Comparison of ENCODE assay signal across 1 cellular context in the genomic region with DNA sequence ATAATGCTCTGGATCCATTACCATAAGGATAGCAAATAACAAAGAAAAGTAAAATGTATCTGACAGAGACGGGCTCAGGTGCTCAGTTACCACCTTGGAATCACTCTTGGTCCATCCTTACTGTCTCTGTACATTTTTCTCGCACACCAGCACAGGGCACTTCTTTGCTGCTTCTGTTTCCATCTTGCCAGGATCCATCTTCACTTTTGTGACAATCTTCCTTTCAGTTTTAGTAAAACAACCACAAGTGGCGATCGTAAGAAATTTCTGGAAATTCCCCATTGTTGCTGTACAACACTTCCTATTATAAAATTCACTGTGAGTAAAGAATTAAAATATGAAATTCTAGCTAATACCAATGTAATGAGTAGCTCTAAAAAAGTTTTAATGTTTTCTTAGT.
TF ChIP-seq lines count a peak whose summit lies in the region.

No MANE protein-coding gene starts in this region.

TF ChIP-seq in SK-N-SH, 30 proteins besides CTCF, POLR2A, EP300 and RAD21 (continued from another document):
- TF ChIP-seq, protein P1, sequence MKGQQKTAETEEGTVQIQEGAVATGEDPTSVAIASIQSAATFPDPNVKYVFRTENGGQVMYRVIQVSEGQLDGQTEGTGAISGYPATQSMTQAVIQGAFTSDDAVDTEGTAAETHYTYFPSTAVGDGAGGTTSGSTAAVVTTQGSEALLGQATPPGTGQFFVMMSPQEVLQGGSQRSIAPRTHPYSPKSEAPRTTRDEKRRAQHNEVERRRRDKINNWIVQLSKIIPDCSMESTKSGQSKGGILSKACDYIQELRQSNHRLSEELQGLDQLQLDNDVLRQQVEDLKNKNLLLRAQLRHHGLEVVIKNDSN (IDR thresholded peaks at IDR 0.05; ENCODE audit: borderline replicate concordance, low read depth) = no peak
- TF ChIP-seq GABPA (IDR thresholded peaks at IDR 0.05; ENCODE audit: low read depth) (no peak), SMC3 (IDR thresholded peaks at IDR 0.05; ENCODE audit: low read depth, low read length) (no peak), JUND (IDR thresholded peaks at IDR 0.05) (no peak), RXRA (IDR thresholded peaks at IDR 0.05; ENCODE audit: borderline replicate concordance, low read depth) (no peak), USF2 (IDR thresholded peaks at IDR 0.05; ENCODE audit: borderline replicate concordance, low read depth, low read length) (no peak), RCOR1 (IDR thresholded peaks at IDR 0.05; ENCODE audit: low read length) (no peak)
TF ChIP-seq in SK-N-SH: peak in this region for 0.
